1 cellular context compared by ENCODE assay signal in genomic region chr6:26464014-26464413, GRCh38.
TF ChIP-seq lines count a peak whose summit lies in the region.

No MANE protein-coding gene starts in this region.

TF ChIP-seq in endothelial cell of umbilical vein, 7 proteins besides CTCF, POLR2A, EP300 and RAD21 (continued from another document):
- TF ChIP-seq MYC (IDR thresholded peaks at IDR 0.05; ENCODE audit: low read depth, low read length) (no peak), POLR2AphosphoS5 (IDR thresholded peaks at IDR 0.05; ENCODE audit: insufficient read depth, low read depth, low read length) (no peak), EZH2 (IDR thresholded peaks at IDR 0.05; ENCODE audit: borderline replicate concordance, low read depth, low read length, severe bottlenecking) (no peak)
